1 cellular context compared by ENCODE assay signal in the genomic region with DNA sequence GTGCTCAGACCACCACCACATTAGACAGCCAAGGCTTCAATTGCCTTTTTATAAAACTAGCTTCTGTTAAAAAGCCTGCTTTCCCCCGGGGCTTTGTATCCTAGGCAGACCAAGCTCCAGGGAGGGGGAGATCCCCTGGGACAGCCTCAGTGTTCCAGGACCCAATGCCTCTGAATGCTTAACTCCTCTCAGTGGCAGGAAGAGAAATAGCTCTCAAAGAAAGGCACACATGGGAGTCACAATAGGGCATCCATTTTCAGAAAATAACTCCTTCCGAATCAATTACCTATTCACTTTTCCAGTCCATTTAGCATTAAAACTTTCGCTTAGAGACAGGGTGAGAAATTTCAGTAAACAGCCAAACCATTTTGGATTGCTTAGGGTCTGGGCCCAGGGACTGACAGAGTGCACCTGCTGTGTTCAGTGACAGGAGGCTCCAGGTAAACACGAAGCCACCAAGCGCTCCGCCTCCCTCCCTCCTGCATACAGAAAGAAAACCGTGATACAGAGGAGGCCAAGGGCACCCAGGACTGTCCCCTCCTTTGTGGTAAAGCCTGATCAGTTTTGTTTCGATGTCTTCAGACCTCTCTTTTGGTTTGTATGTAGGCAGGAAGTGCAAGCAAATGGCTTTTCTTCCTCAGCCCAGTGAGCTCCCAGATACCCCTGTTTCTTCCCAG.
TF ChIP-seq lines count a peak whose summit lies in the region.

No MANE protein-coding gene starts in this region.

TF ChIP-seq in GM23338, 12 proteins besides CTCF, POLR2A, EP300 and RAD21 (continued from another document):
- TF ChIP-seq, protein P1, sequence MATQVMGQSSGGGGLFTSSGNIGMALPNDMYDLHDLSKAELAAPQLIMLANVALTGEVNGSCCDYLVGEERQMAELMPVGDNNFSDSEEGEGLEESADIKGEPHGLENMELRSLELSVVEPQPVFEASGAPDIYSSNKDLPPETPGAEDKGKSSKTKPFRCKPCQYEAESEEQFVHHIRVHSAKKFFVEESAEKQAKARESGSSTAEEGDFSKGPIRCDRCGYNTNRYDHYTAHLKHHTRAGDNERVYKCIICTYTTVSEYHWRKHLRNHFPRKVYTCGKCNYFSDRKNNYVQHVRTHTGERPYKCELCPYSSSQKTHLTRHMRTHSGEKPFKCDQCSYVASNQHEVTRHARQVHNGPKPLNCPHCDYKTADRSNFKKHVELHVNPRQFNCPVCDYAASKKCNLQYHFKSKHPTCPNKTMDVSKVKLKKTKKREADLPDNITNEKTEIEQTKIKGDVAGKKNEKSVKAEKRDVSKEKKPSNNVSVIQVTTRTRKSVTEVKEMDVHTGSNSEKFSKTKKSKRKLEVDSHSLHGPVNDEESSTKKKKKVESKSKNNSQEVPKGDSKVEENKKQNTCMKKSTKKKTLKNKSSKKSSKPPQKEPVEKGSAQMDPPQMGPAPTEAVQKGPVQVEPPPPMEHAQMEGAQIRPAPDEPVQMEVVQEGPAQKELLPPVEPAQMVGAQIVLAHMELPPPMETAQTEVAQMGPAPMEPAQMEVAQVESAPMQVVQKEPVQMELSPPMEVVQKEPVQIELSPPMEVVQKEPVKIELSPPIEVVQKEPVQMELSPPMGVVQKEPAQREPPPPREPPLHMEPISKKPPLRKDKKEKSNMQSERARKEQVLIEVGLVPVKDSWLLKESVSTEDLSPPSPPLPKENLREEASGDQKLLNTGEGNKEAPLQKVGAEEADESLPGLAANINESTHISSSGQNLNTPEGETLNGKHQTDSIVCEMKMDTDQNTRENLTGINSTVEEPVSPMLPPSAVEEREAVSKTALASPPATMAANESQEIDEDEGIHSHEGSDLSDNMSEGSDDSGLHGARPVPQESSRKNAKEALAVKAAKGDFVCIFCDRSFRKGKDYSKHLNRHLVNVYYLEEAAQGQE (IDR thresholded peaks at IDR 0.05; ENCODE audit: unreplicated experiment): no peak
- TF ChIP-seq EZH2phosphoT487 (IDR thresholded peaks at IDR 0.05; ENCODE audit: unreplicated experiment) (no peak), EZH2 (IDR thresholded peaks at IDR 0.05; ENCODE audit: low read depth, unreplicated experiment) (no peak), ZNF114 (CRISPR knock-in tag; IDR thresholded peaks at IDR 0.05) (no peak), POLR2AphosphoS5 (IDR thresholded peaks at IDR 0.05; ENCODE audit: low read depth) (no peak), JUNB (IDR thresholded peaks at IDR 0.05; ENCODE audit: unreplicated experiment) (no peak), ZNF331 (CRISPR knock-in tag; IDR thresholded peaks at IDR 0.05; ENCODE audit: low read depth) (no peak), CREB1 (CRISPR knock-in tag; IDR thresholded peaks at IDR 0.05; ENCODE audit: low read depth) (no peak)
- TF ChIP-seq, protein P2, sequence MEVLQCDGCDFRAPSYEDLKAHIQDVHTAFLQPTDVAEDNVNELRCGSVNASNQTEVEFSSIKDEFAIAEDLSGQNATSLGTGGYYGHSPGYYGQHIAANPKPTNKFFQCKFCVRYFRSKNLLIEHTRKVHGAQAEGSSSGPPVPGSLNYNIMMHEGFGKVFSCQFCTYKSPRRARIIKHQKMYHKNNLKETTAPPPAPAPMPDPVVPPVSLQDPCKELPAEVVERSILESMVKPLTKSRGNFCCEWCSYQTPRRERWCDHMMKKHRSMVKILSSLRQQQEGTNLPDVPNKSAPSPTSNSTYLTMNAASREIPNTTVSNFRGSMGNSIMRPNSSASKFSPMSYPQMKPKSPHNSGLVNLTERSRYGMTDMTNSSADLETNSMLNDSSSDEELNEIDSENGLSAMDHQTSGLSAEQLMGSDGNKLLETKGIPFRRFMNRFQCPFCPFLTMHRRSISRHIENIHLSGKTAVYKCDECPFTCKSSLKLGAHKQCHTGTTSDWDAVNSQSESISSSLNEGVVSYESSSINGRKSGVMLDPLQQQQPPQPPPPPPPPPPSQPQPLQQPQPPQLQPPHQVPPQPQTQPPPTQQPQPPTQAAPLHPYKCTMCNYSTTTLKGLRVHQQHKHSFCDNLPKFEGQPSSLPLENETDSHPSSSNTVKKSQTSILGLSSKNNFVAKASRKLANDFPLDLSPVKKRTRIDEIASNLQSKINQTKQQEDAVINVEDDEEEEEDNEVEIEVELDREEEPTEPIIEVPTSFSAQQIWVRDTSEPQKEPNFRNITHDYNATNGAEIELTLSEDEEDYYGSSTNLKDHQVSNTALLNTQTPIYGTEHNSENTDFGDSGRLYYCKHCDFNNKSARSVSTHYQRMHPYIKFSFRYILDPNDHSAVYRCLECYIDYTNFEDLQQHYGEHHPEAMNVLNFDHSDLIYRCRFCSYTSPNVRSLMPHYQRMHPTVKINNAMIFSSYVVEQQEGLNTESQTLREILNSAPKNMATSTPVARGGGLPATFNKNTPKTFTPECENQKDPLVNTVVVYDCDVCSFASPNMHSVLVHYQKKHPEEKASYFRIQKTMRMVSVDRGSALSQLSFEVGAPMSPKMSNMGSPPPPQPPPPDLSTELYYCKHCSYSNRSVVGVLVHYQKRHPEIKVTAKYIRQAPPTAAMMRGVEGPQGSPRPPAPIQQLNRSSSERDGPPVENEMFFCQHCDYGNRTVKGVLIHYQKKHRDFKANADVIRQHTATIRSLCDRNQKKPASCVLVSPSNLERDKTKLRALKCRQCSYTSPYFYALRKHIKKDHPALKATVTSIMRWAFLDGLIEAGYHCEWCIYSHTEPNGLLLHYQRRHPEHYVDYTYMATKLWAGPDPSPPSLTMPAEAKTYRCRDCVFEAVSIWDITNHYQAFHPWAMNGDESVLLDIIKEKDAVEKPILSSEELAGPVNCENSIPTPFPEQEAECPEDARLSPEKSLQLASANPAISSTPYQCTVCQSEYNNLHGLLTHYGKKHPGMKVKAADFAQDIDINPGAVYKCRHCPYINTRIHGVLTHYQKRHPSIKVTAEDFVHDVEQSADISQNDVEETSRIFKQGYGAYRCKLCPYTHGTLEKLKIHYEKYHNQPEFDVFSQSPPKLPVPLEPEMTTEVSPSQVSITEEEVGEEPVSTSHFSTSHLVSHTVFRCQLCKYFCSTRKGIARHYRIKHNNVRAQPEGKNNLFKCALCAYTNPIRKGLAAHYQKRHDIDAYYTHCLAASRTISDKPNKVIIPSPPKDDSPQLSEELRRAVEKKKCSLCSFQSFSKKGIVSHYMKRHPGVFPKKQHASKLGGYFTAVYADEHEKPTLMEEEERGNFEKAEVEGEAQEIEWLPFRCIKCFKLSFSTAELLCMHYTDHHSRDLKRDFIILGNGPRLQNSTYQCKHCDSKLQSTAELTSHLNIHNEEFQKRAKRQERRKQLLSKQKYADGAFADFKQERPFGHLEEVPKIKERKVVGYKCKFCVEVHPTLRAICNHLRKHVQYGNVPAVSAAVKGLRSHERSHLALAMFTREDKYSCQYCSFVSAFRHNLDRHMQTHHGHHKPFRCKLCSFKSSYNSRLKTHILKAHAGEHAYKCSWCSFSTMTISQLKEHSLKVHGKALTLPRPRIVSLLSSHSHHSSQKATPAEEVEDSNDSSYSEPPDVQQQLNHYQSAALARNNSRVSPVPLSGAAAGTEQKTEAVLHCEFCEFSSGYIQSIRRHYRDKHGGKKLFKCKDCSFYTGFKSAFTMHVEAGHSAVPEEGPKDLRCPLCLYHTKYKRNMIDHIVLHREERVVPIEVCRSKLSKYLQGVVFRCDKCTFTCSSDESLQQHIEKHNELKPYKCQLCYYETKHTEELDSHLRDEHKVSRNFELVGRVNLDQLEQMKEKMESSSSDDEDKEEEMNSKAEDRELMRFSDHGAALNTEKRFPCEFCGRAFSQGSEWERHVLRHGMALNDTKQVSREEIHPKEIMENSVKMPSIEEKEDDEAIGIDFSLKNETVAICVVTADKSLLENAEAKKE (CRISPR knock-in tag; IDR thresholded peaks at IDR 0.05): no peak
- TF ChIP-seq, protein P3, sequence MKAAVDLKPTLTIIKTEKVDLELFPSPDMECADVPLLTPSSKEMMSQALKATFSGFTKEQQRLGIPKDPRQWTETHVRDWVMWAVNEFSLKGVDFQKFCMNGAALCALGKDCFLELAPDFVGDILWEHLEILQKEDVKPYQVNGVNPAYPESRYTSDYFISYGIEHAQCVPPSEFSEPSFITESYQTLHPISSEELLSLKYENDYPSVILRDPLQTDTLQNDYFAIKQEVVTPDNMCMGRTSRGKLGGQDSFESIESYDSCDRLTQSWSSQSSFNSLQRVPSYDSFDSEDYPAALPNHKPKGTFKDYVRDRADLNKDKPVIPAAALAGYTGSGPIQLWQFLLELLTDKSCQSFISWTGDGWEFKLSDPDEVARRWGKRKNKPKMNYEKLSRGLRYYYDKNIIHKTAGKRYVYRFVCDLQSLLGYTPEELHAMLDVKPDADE (IDR thresholded peaks at IDR 0.05): no peak
